In the genomic region with DNA sequence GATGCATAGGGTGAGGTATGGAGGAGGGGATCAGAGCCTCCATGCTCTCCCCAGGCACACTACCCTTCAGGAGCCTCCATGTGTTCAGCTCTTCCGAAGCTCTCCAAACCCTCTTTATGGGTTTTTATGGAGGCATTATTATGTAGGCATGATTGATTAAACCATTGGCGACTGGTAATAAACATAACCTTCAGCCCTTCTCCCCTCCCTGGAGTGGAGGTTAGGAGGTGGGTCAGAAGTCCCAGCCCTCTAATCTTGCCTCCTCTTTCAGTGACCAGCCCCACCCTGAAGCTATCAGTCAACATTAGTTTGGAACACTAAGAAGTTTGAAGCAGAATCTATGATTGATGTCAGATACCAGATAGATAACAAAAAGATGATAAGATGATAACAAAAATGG, we compare ENCODE assay signal across 24 cellular contexts.
"Had no signal": no experiment of that assay in that cellular context is flagged by ENCODE, and none has a peak within 500 bp of the region (broad histone marks: within the 10 kb centered on the region; RNA-seq: fewer than 3 reads in every experiment).

No MANE protein-coding gene starts in this region.

- H3K27me3 ChIP-seq: heart left ventricle, left lung, ovary, upper lobe of left lung had no signal

- H3K4me1 ChIP-seq: prostate gland had no signal

- H3K27ac ChIP-seq: heart left ventricle, left lung, ovary, prostate gland, skin epidermis, upper lobe of left lung had no signal

- H3K36me3 ChIP-seq: ovary, prostate gland had no signal

- H3K4me3 ChIP-seq: heart left ventricle, left lung, ovary, prostate gland, skin epidermis, upper lobe of left lung had no signal

- H3K4me3 Mint-ChIP-seq: activated CD8-positive, alpha-beta memory T cell treated with anti-CD3 and anti-CD28 coated beads, Interleukin-2, amount 10 ng/mL, durations not matched to agents 7 days and 5 days; activated CD8-positive, alpha-beta T cell treated with anti-CD3 and anti-CD28 coated beads, Interleukin-2, amount 10 ng/mL, durations not matched to agents 7 days and 5 days; activated T-cell treated with anti-CD3 and anti-CD28 coated beads, Interleukin-2, amount 50 U/mL, for 72 hours; nephron; stimulated activated effector memory CD8-positive, alpha-beta T cell treated with anti-CD3 and anti-CD28 coated beads, Interleukin-12 subunit alpha, Interleukin-12 subunit beta, amount 100 ng/mL, for 72 hours; stimulated activated naive CD8-positive, alpha-beta T cell treated with anti-CD3 and anti-CD28 coated beads, Interleukin-15, amount 100 ng/mL, for 72 hours had no signal

- H3K27ac Mint-ChIP-seq: activated CD8-positive, alpha-beta memory T cell treated with anti-CD3 and anti-CD28 coated beads, Interleukin-2, amount 10 ng/mL, durations not matched to agents 7 days and 5 days; activated CD8-positive, alpha-beta T cell treated with anti-CD3 and anti-CD28 coated beads, Interleukin-2, amount 10 ng/mL, durations not matched to agents 7 days and 5 days; activated T-cell treated with anti-CD3 and anti-CD28 coated beads, Interleukin-2, amount 50 U/mL, for 72 hours; nephron; stimulated activated effector memory CD8-positive, alpha-beta T cell treated with anti-CD3 and anti-CD28 coated beads, Interleukin-12 subunit alpha, Interleukin-12 subunit beta, amount 100 ng/mL, for 72 hours; stimulated activated naive CD8-positive, alpha-beta T cell treated with anti-CD3 and anti-CD28 coated beads, Interleukin-15, amount 100 ng/mL, for 72 hours had no signal

- H3K9me3 Mint-ChIP-seq: effector memory CD8-positive, alpha-beta T cell; stimulated activated naive CD8-positive, alpha-beta T cell treated with anti-CD3 and anti-CD28 coated beads, Interleukin-15, amount 100 ng/mL, for 72 hours had no signal

- H3K4me1 Mint-ChIP-seq: activated CD8-positive, alpha-beta memory T cell treated with anti-CD3 and anti-CD28 coated beads, Interleukin-2, amount 10 ng/mL, durations not matched to agents 7 days and 5 days had no signal

- DNase-seq: activated CD4-positive, alpha-beta T cell treated with anti-CD3 and anti-CD28 coated beads for 1 hour; activated CD8-positive, alpha-beta memory T cell treated with anti-CD3 and anti-CD28 coated beads, Interleukin-2, amount 10 ng/mL, durations not matched to agents 7 days and 5 days; activated CD8-positive, alpha-beta T cell treated with anti-CD3 and anti-CD28 coated beads, Interleukin-2, amount 10 ng/mL, durations not matched to agents 7 days and 5 days; activated gamma-delta T cell; activated naive CD4-positive, alpha-beta T cell treated with anti-CD3 and anti-CD28 coated beads, Interleukin-2, amount 50 U/mL, for 16 hours; activated T-cell treated with anti-CD3 and anti-CD28 coated beads, Interleukin-2, amount 50 U/mL, for 72 hours; amygdala; caudate nucleus; cortex of kidney; effector memory CD8-positive, alpha-beta T cell; foreskin fibroblast; heart left ventricle; left lung; ovary; retina; stimulated activated CD4-positive, alpha-beta T cell treated with anti-CD3 and anti-CD28 coated beads, Interleukin-4, amount 100 ng/mL, for 24 hours; stimulated activated naive CD8-positive, alpha-beta T cell treated with anti-CD3 and anti-CD28 coated beads, Interleukin-15, amount 100 ng/mL, for 72 hours; substantia nigra; T-helper 2 cell; upper lobe of left lung had no signal

- H3K27me3 Mint-ChIP-seq: activated CD8-positive, alpha-beta memory T cell treated with anti-CD3 and anti-CD28 coated beads, Interleukin-2, amount 10 ng/mL, durations not matched to agents 7 days and 5 days; effector memory CD8-positive, alpha-beta T cell; stimulated activated naive CD8-positive, alpha-beta T cell treated with anti-CD3 and anti-CD28 coated beads, Interleukin-15, amount 100 ng/mL, for 72 hours had no signal

- H3K9me3 ChIP-seq: ovary, prostate gland, upper lobe of left lung had no signal
